Comparison of ENCODE assay signal across 17 cellular contexts in the genomic region with DNA sequence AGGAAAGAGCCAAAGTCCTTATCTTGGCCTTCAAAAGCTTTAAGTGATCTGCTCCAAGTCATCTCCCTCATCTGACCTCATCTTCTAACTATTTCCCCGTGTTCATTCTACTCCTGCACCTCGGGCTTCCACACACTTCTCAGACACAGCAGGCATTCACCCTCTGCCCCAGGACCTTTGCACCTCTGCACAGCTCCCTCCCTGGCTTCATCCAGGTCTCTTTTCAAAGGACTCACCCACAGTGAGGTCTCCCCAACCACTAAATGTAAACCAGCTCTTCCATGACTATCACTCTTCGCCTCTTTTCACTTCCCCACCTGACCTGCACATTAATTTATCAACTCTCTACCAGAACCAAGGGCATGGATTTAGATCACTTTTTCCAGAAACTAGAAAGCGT.
DNase-seq lines count a peak whose midpoint lies in the region; ATAC-seq and TF ChIP-seq lines count a peak whose summit lies in the region.
"Had no signal": no experiment of that assay in that cellular context is flagged by ENCODE, and none has a peak within 500 bp of the region (broad histone marks: within the 10 kb centered on the region; RNA-seq: fewer than 3 reads in every experiment).

No MANE protein-coding gene starts in this region.

- H3K36me3 ChIP-seq in mesendoderm (ENCODE audit: control insufficient read depth, insufficient read depth, low read length): no peaks in the 10 kb centered on the region
- H3K36me3 ChIP-seq in endodermal cell (ENCODE audit: control insufficient read depth, insufficient read depth, low read length): no peaks in the 10 kb centered on the region
- no peaks in the 10 kb centered on the region for H3K36me3 ChIP-seq in vagina
- H3K36me3 ChIP-seq: BLaER1 treated with 17β-estradiol and CSF1 and Interleukin-3, amounts not matched to agents 10 nM and 100 nM had no signal

- H2BK120ac ChIP-seq in mesendoderm (ENCODE audit: low read depth, low read length): no peak overlapping the region

- intact Hi-C loops in vagina (cut with DNase I): no loop called here

- no peaks in the 10 kb centered on the region for H3K36me3 Mint-ChIP-seq in activated naive CD8-positive, alpha-beta T cell treated with anti-CD3 and anti-CD28 coated beads, Interleukin-2, amount 10 ng/mL, durations not matched to agents 7 days and 5 days
- no peaks in the 10 kb centered on the region for H3K36me3 Mint-ChIP-seq in activated naive CD8-positive, alpha-beta T cell treated with anti-CD3 and anti-CD28 coated beads, Interleukin-2, amount 50 U/mL, for 24 hours (ENCODE audit: low read depth)
- no peaks in the 10 kb centered on the region for H3K36me3 Mint-ChIP-seq in endodermal cell (ENCODE audit: low read depth)
- H3K36me3 Mint-ChIP-seq: CD8-positive, alpha-beta T cell had no signal

- H3K9ac ChIP-seq in mesendoderm (ENCODE audit: low read length): no peak overlapping the region
- H3K9ac ChIP-seq in endodermal cell (ENCODE audit: extremely low read depth, low read length, poor library complexity, severe bottlenecking): no peak overlapping the region
- H3K9ac ChIP-seq: BLaER1 treated with 17β-estradiol and CSF1 and Interleukin-3, amounts not matched to agents 10 nM and 100 nM had no signal

- no peak overlapping the region for H3K23ac ChIP-seq in mesendoderm (ENCODE audit: low read length)

- no peak overlapping the region for H3K18ac ChIP-seq in mesendoderm (ENCODE audit: low read length)

- ATAC-seq in activated naive CD8-positive, alpha-beta T cell treated with anti-CD3 and anti-CD28 coated beads, Interleukin-2, amount 10 ng/mL, durations not matched to agents 7 days and 5 days (ENCODE audit: low read depth): no peak
- ATAC-seq in activated naive CD8-positive, alpha-beta T cell treated with anti-CD3 and anti-CD28 coated beads, Interleukin-2, amount 50 U/mL, for 24 hours: no peak
- ATAC-seq: A549; CD8-positive, alpha-beta T cell had no signal

- H3K4me1 Mint-ChIP-seq in activated naive CD8-positive, alpha-beta T cell treated with anti-CD3 and anti-CD28 coated beads, Interleukin-2, amount 10 ng/mL, durations not matched to agents 7 days and 5 days: no peaks in the 10 kb centered on the region
- H3K4me1 Mint-ChIP-seq in activated naive CD8-positive, alpha-beta T cell treated with anti-CD3 and anti-CD28 coated beads, Interleukin-2, amount 50 U/mL, for 24 hours: no peaks in the 10 kb centered on the region
- no peaks in the 10 kb centered on the region for H3K4me1 Mint-ChIP-seq in endodermal cell
- H3K4me1 Mint-ChIP-seq: B cell had no signal

- no peak overlapping the region for H3K56ac ChIP-seq in mesendoderm (ENCODE audit: low read length)

- no peak overlapping the region for H3K4me3 ChIP-seq in mesendoderm (ENCODE audit: low read length)
- H3K4me3 ChIP-seq in endodermal cell (ENCODE audit: low read length): no peak overlapping the region
- no peak overlapping the region for H3K4me3 ChIP-seq in vagina
- H3K4me3 ChIP-seq: A549; BLaER1 treated with 17β-estradiol and CSF1 and Interleukin-3, amounts not matched to agents 10 nM and 100 nM had no signal

- no peaks in the 10 kb centered on the region for H3K9me3 ChIP-seq in endodermal cell (ENCODE audit: control insufficient read depth, low read length)
- no peaks in the 10 kb centered on the region for H3K9me3 ChIP-seq in vagina
- H3K9me3 ChIP-seq: A549, Caco-2 had no signal

- no peak overlapping the region for H3K4me3 Mint-ChIP-seq in activated naive CD8-positive, alpha-beta T cell treated with anti-CD3 and anti-CD28 coated beads, Interleukin-2, amount 10 ng/mL, durations not matched to agents 7 days and 5 days
- no peak overlapping the region for H3K4me3 Mint-ChIP-seq in activated naive CD8-positive, alpha-beta T cell treated with anti-CD3 and anti-CD28 coated beads, Interleukin-2, amount 50 U/mL, for 24 hours
- no peak overlapping the region for H3K4me3 Mint-ChIP-seq in endodermal cell
- H3K4me3 Mint-ChIP-seq: B cell; CD4-positive, alpha-beta T cell; CD8-positive, alpha-beta T cell had no signal

- no peak overlapping the region for H2BK15ac ChIP-seq in mesendoderm (replicated peaks; ENCODE audit: low read depth)

- peak overlapping the region; percentile 4 for H3K27ac Mint-ChIP-seq in activated naive CD8-positive, alpha-beta T cell treated with anti-CD3 and anti-CD28 coated beads, Interleukin-2, amount 10 ng/mL, durations not matched to agents 7 days and 5 days
- H3K27ac Mint-ChIP-seq in activated naive CD8-positive, alpha-beta T cell treated with anti-CD3 and anti-CD28 coated beads, Interleukin-2, amount 50 U/mL, for 24 hours: no peak overlapping the region
- H3K27ac Mint-ChIP-seq in endodermal cell: no peak overlapping the region
- H3K27ac Mint-ChIP-seq: B cell; CD4-positive, alpha-beta T cell; CD8-positive, alpha-beta T cell had no signal

- TF ChIP-seq CTCF in endodermal cell (conservative IDR thresholded peaks at IDR 0.05): no peak
- TF ChIP-seq CTCF in vagina (IDR thresholded peaks at IDR 0.05): no peak

- H2BK5ac ChIP-seq in mesendoderm (ENCODE audit: low read length): no peak overlapping the region

- no peak for TF ChIP-seq POLR2A in vagina (IDR thresholded peaks at IDR 0.05)

- no peaks in the 10 kb centered on the region for H3K27me3 Mint-ChIP-seq in activated naive CD8-positive, alpha-beta T cell treated with anti-CD3 and anti-CD28 coated beads, Interleukin-2, amount 10 ng/mL, durations not matched to agents 7 days and 5 days
- H3K27me3 Mint-ChIP-seq in activated naive CD8-positive, alpha-beta T cell treated with anti-CD3 and anti-CD28 coated beads, Interleukin-2, amount 50 U/mL, for 24 hours: no peaks in the 10 kb centered on the region
- H3K27me3 Mint-ChIP-seq in endodermal cell (ENCODE audit: insufficient read depth): no peaks in the 10 kb centered on the region
- H3K27me3 Mint-ChIP-seq: B cell; CD4-positive, alpha-beta T cell had no signal

- H4K8ac ChIP-seq in mesendoderm (ENCODE audit: low read depth, low read length): no peak overlapping the region

- no peak overlapping the region for H2AK5ac ChIP-seq in mesendoderm (ENCODE audit: low read length)

- peaks cover 1% of the 10 kb centered on the region for H3K9me3 Mint-ChIP-seq in activated naive CD8-positive, alpha-beta T cell treated with anti-CD3 and anti-CD28 coated beads, Interleukin-2, amount 10 ng/mL, durations not matched to agents 7 days and 5 days
- no peaks in the 10 kb centered on the region for H3K9me3 Mint-ChIP-seq in activated naive CD8-positive, alpha-beta T cell treated with anti-CD3 and anti-CD28 coated beads, Interleukin-2, amount 50 U/mL, for 24 hours
- H3K9me3 Mint-ChIP-seq in endodermal cell: no peaks in the 10 kb centered on the region
- H3K9me3 Mint-ChIP-seq: CD4-positive, alpha-beta T cell; CD8-positive, alpha-beta T cell had no signal

- no peak for DNase-seq in activated naive CD8-positive, alpha-beta T cell treated with anti-CD3 and anti-CD28 coated beads, Interleukin-2, amount 10 ng/mL, durations not matched to agents 7 days and 5 days
- DNase-seq in activated naive CD8-positive, alpha-beta T cell treated with anti-CD3 and anti-CD28 coated beads, Interleukin-2, amount 50 U/mL, for 24 hours: no peak
- DNase-seq in mesendoderm (peak; percentile 35), endodermal cell (no peak), vagina (ENCODE audit: extremely low spot score in 2 of 2) (no peak)
- DNase-seq: AML-193; Caco-2; Calu3; CD4-positive, alpha-beta T cell; CD8-positive, alpha-beta T cell; DMS79 treated with DMSO at 0.1 percent for 48 hours; GF-D8 had no signal

- H3K4me2 ChIP-seq in mesendoderm (ENCODE audit: low read length): no peak overlapping the region
- H3K4me2 ChIP-seq: A549; BLaER1 treated with 17β-estradiol and CSF1 and Interleukin-3, amounts not matched to agents 10 nM and 100 nM had no signal

- H3K79me2 ChIP-seq in mesendoderm (ENCODE audit: control insufficient read depth, insufficient read depth, low read length): no peaks in the 10 kb centered on the region

- H3K4me1 ChIP-seq in mesendoderm (ENCODE audit: control insufficient read depth, low read depth, low read length): peaks cover 1% of the 10 kb centered on the region
- H3K4me1 ChIP-seq in endodermal cell (ENCODE audit: control insufficient read depth, insufficient read depth, low read length): no peaks in the 10 kb centered on the region
- no peaks in the 10 kb centered on the region for H3K4me1 ChIP-seq in vagina
- H3K4me1 ChIP-seq: A549; BLaER1 treated with 17β-estradiol and CSF1 and Interleukin-3, amounts not matched to agents 10 nM and 100 nM; Caco-2 had no signal

- no peak overlapping the region for H4K5ac ChIP-seq in mesendoderm (ENCODE audit: low read length)

- H3K79me1 ChIP-seq in mesendoderm (ENCODE audit: low read length): no peaks in the 10 kb centered on the region

- no peak overlapping the region for H3K27ac ChIP-seq in mesendoderm (ENCODE audit: low read depth, low read length)
- H3K27ac ChIP-seq in endodermal cell (ENCODE audit: low read depth, low read length): no peak overlapping the region
- no peak overlapping the region for H3K27ac ChIP-seq in vagina
- H3K27ac ChIP-seq: 22Rv1; A549; BLaER1 treated with 17β-estradiol and CSF1 and Interleukin-3, amounts not matched to agents 10 nM and 100 nM; C4-2B had no signal

- no peak overlapping the region for H3K4ac ChIP-seq in mesendoderm (ENCODE audit: low read depth, low read length)

- POLR2A ChIA-PET in activated naive CD8-positive, alpha-beta T cell treated with anti-CD3 and anti-CD28 coated beads, Interleukin-2, amount 10 ng/mL, durations not matched to agents 7 days and 5 days (lab: Charles Lee): no interaction called here

- H3K27me3 ChIP-seq in mesendoderm (ENCODE audit: insufficient read depth, low read length, poor library complexity) (no peaks in the 10 kb centered on the region), endodermal cell (ENCODE audit: control insufficient read depth, insufficient read depth, low read length, poor library complexity, severe bottlenecking) (no peaks in the 10 kb centered on the region), vagina (no peaks in the 10 kb centered on the region)
- H3K27me3 ChIP-seq: BLaER1 treated with 17β-estradiol and CSF1 and Interleukin-3, amounts not matched to agents 10 nM and 100 nM had no signal

- no CpG with 5 or more reads among the region's 4 CpGs for WGBS in mesendoderm (ENCODE audit: extremely low coverage, insufficient coverage, low lambda C conversion rate)
- WGBS in endodermal cell (ENCODE audit: insufficient coverage in 1 of 2, insufficient read length in 1 of 2), 2 experiments: 83 to 100% methylated on average over 2 to 4 of the region's 4 CpGs
